ENCODE assay signal across 11 cellular contexts in the genomic region with DNA sequence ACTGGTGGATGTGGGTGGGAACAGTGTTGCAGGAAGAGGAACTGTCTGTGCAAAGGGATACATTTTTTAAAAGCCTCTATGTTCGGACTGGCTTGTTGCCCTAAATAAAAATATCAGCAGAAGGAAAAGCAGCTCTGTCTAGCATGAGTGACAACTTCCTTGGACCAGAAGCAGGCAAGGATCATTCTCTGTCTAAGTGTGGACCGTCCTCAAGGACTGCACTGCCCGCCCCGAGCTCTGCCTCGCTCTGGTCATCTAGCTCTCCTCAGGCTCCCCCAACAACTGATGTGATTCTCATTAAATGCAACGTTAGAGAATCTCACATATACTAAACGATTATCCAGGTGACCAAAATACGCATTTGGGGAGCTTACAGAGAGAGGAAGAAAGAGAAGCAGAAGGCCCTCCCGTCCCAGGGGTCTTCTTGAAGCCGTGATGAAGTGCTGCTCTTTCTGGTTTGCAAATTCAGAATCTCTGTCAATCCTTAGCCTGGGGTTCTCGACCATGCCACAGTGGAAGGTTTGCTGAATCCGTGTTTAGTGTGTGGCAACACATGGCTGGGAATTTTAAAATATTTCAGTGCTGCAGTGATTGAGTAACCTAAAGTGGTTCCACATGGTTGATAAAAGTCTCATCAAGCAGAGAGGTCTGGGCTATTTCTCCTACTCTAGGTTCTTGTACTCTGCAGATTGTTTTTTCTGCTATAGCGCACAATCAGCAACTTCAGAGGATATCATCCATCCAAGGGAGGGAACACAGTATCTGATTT.
DNase-seq lines count a peak whose midpoint lies in the region; ATAC-seq, FAIRE-seq and TF ChIP-seq lines count a peak whose summit lies in the region.
"Had no signal": no experiment of that assay in that cellular context is flagged by ENCODE, and none has a peak within 500 bp of the region (broad histone marks: within the 10 kb centered on the region; RNA-seq: fewer than 3 reads in every experiment).

No MANE protein-coding gene starts in this region.

- no peak overlapping the region for H3K9ac ChIP-seq in adipocyte (ENCODE audit: low read length)

- 74 to 86% methylated on average over 13 of the region's 13 CpGs for WGBS in pancreas, 2 donors

- H3K4me1 ChIP-seq in adipocyte (ENCODE audit: control insufficient read depth, insufficient read depth, low read length) (peaks cover 16% of the 10 kb centered on the region), pancreas (no peaks in the 10 kb centered on the region)

- H3K9me3 ChIP-seq in adipocyte (ENCODE audit: control insufficient read depth, low read length) (no peaks in the 10 kb centered on the region), pancreas (no peaks in the 10 kb centered on the region)
- H3K9me3 ChIP-seq: neutrophil had no signal

- H3K4me3 ChIP-seq in adipocyte (ENCODE audit: low read length): no peak overlapping the region
- H3K4me3 ChIP-seq in pancreas: no peak overlapping the region

- DNase-seq in NCI-H345 (lab: John Stamatoyannopoulos, UW) (peak; percentile 16), NCI-H345 treated with DMSO at 0.1 percent for 48 hours (lab: John Stamatoyannopoulos, UW; ENCODE audit: unreplicated experiment) (no peak), adipocyte (ENCODE audit: low read depth) (peak; percentile 92), stromal cell of bone marrow (ENCODE audit: low read depth) (peak; percentile 32), pancreas (no peak), NCI-H526 treated with DMSO at 0.1 percent for 48 hours (lab: John Stamatoyannopoulos, UW) (no peak), NCI-H1436 treated with DMSO at 0.1 percent for 48 hours (lab: John Stamatoyannopoulos, UW) (no peak)
- DNase-seq: activated naive CD8-positive, alpha-beta T cell treated with anti-CD3 and anti-CD28 coated beads for 36 hours; Karpas-422 had no signal

- H3K27ac ChIP-seq in pancreas: no peak overlapping the region
- H3K27ac ChIP-seq: neutrophil had no signal

- ATAC-seq in HG02885 (IDR thresholded peaks at IDR 0.05; ENCODE audit: poor library complexity, unreplicated experiment) (peak; percentile 53), pancreas (no peak)

- no peaks in the 10 kb centered on the region for H3K36me3 ChIP-seq in adipocyte (ENCODE audit: control insufficient read depth, insufficient read depth, low read length, severe bottlenecking)
- no peaks in the 10 kb centered on the region for H3K36me3 ChIP-seq in pancreas
- H3K36me3 ChIP-seq: neutrophil had no signal

- H3K27me3 ChIP-seq in adipocyte (replicated peaks; ENCODE audit: control insufficient read depth, insufficient read depth, low read length) (no peaks in the 10 kb centered on the region), pancreas (no peaks in the 10 kb centered on the region)
- H3K27me3 ChIP-seq: neutrophil had no signal

- intact Hi-C loops in pancreas (cut with DNase I): no loop called here

- FAIRE-seq in pancreas (lab: Jason Lieb, UNC): no peak

- TF ChIP-seq CTCF in pancreas (IDR thresholded peaks at IDR 0.05): no peak

Comparison
In these comparisons a context has a peak if more than half of its experiments do, and no peak if none do; other contexts are left out.
1. DNase-seq: peak in NCI-H345 (single experiment), adipocyte (single experiment) and stromal cell of bone marrow (single experiment); none in NCI-H345 treated with DMSO at 0.1 percent for 48 hours (single experiment), pancreas (0 of 6), NCI-H526 treated with DMSO at 0.1 percent for 48 hours (single experiment) and NCI-H1436 treated with DMSO at 0.1 percent for 48 hours (single experiment).